21 cellular contexts compared by ENCODE assay signal in the genomic region with DNA sequence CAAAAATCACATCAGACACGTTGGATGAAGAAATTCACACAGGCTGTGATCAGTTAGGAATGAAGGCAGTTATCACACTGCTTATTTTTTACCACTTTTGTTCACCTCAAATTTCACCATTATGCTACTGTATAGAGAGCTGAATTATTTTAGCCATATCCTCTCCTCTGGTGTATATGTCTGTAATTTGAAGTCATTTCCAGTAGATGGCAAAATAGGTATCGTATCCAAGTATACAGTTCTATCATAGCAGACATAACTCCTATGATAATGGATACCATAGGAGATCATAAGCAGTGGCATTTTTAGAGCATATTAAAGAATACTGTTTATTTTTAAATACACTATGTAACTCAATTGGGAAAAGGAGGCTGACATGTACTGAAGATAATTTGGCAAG.
DNase-seq lines count a peak whose midpoint lies in the region; ATAC-seq and TF ChIP-seq lines count a peak whose summit lies in the region.
"Had no signal": no experiment of that assay in that cellular context is flagged by ENCODE, and none has a peak within 500 bp of the region (broad histone marks: within the 10 kb centered on the region; RNA-seq: fewer than 3 reads in every experiment).

No MANE protein-coding gene starts in this region.

- H3K27me3 ChIP-seq in SK-N-SH (ENCODE audit: insufficient read depth): no peaks in the 10 kb centered on the region
- no peaks in the 10 kb centered on the region for H3K27me3 ChIP-seq in Loucy (ENCODE audit: insufficient read depth, low read length, poor library complexity, severe bottlenecking)
- no peaks in the 10 kb centered on the region for H3K27me3 ChIP-seq in HAP-1 (ENCODE audit: low read depth)
- H3K27me3 ChIP-seq: heart left ventricle, SJSA1, thyroid gland had no signal

- H3F3A ChIP-seq in SK-N-SH (replicated peaks; ENCODE audit: insufficient read depth) (no peaks in the 10 kb centered on the region), Loucy (ENCODE audit: low read depth) (no peaks in the 10 kb centered on the region)

- H3K27ac ChIP-seq in SK-N-SH (ENCODE audit: low read depth in 2 of 2, low read length in 1 of 2): no peak overlapping the region
- H3K27ac ChIP-seq: heart left ventricle, SJSA1, thyroid gland had no signal

- in situ Hi-C loops in HAP-1 (cut with MboI; ENCODE audit: low sequenced_read_pairs): no loop called here

- CTCF ChIA-PET in SK-N-SH (lab: Yijun Ruan, JAX): interaction anchor here (0.6 to 2.7 kb wide), 5 partner anchors 9 to 357 kb away, joined by 3 to 16 read pairs (median 3); no protein-coding TSS in a partner anchor
- CTCF ChIA-PET in activated CD4-positive, alpha-beta T cell treated with anti-CD3 and anti-CD28 coated beads for 36 hours (lab: Charles Lee): no interaction called here

- H2AFZ ChIP-seq in SK-N-SH (ENCODE audit: low read depth): no peak overlapping the region
- H2AFZ ChIP-seq in Loucy (ENCODE audit: low read length): no peak overlapping the region

- H3K4me1 ChIP-seq in SK-N-SH (ENCODE audit: control insufficient read depth in 1 of 2, insufficient read depth in 2 of 2, low read depth in 1 of 2, low read length in 1 of 2) (no peaks in the 10 kb centered on the region; a peak in 1 of 4 replicates), Loucy (ENCODE audit: insufficient read depth, low read length, poor library complexity, severe bottlenecking) (no peaks in the 10 kb centered on the region), HAP-1 (no peaks in the 10 kb centered on the region)
- H3K4me1 ChIP-seq: heart left ventricle, SJSA1, thyroid gland had no signal

- TF ChIP-seq CTCF in SK-N-SH (IDR thresholded peaks at IDR 0.05) (no peak), Loucy (conservative IDR thresholded peaks at IDR 0.05; ENCODE audit: low read length) (peak; percentile 26; the same call in 1 of the 2 replicates)

- ATAC-seq in SK-N-SH treated with all-trans-retinoic acid at 6 μM for 48 hours (no peak), GM18873 (IDR thresholded peaks at IDR 0.05; ENCODE audit: low FRiP score, unreplicated experiment) (no peak), GM21526 (IDR thresholded peaks at IDR 0.05; ENCODE audit: low FRiP score, unreplicated experiment) (no peak)
- no peak for ATAC-seq in activated CD4-positive, alpha-beta T cell treated with anti-CD3 and anti-CD28 coated beads for 36 hours
- ATAC-seq: esophagus mucosa, heart left ventricle had no signal

- peaks cover 4% of the 10 kb centered on the region for H3K9me3 Mint-ChIP-seq in activated CD4-positive, alpha-beta T cell treated with anti-CD3 and anti-CD28 coated beads for 36 hours (ENCODE audit: low read depth)
- H3K9me3 Mint-ChIP-seq: dendritic cell treated with granulocyte-macrophage colony-stimulating factor and Interleukin-4, amounts not matched to agents 40 ng/mL and 50 ng/mL, for 4 days had no signal

- H3K9ac ChIP-seq in SK-N-SH (no peak overlapping the region), Loucy (ENCODE audit: low read depth, low read length, poor library complexity, severe bottlenecking) (no peak overlapping the region)

- H3K9me3 ChIP-seq in SK-N-SH (0 out of 2 replicates have a peak, but pooled peaks cover 4% of the 10 kb centered on the region), Loucy (ENCODE audit: insufficient read depth, low read depth, low read length) (no peaks in the 10 kb centered on the region), HAP-1 (no peaks in the 10 kb centered on the region)
- H3K9me3 ChIP-seq: heart left ventricle, SJSA1, thyroid gland had no signal

- POLR2A ChIA-PET in SK-N-SH (lab: Yijun Ruan, JAX): no interaction called here
- POLR2A ChIA-PET in activated CD4-positive, alpha-beta T cell treated with anti-CD3 and anti-CD28 coated beads for 36 hours (lab: Charles Lee): no interaction called here

- H3K27me3 Mint-ChIP-seq in activated CD4-positive, alpha-beta T cell treated with anti-CD3 and anti-CD28 coated beads for 36 hours: no peaks in the 10 kb centered on the region
- H3K27me3 Mint-ChIP-seq: dendritic cell treated with granulocyte-macrophage colony-stimulating factor and Interleukin-4, amounts not matched to agents 40 ng/mL and 50 ng/mL, for 4 days had no signal

- H4K20me1 ChIP-seq in SK-N-SH (ENCODE audit: insufficient read depth): no peaks in the 10 kb centered on the region
- H4K20me1 ChIP-seq in Loucy (ENCODE audit: insufficient read depth, low read length, poor library complexity, severe bottlenecking): no peaks in the 10 kb centered on the region

- H3K27ac Mint-ChIP-seq in activated CD4-positive, alpha-beta T cell treated with anti-CD3 and anti-CD28 coated beads for 36 hours: no peak overlapping the region
- H3K27ac Mint-ChIP-seq: dendritic cell treated with granulocyte-macrophage colony-stimulating factor and Interleukin-4, amounts not matched to agents 40 ng/mL and 50 ng/mL, for 4 days had no signal

- H3K4me1 Mint-ChIP-seq in activated CD4-positive, alpha-beta T cell treated with anti-CD3 and anti-CD28 coated beads for 36 hours: no peaks in the 10 kb centered on the region

- WGBS in SK-N-SH (ENCODE audit: low lambda C conversion rate): 30% methylated on average over 2 of the region's 2 CpGs

- H3K79me2 ChIP-seq in SK-N-SH (ENCODE audit: insufficient read depth) (no peaks in the 10 kb centered on the region), Loucy (ENCODE audit: insufficient read depth, low read length) (no peaks in the 10 kb centered on the region)

- TF ChIP-seq EP300 in SK-N-SH (IDR thresholded peaks at IDR 0.05; ENCODE audit: borderline replicate concordance in 1 of 2, low read depth in 1 of 2, low read length in 1 of 2): no peak

- intact Hi-C loops in activated CD4-positive, alpha-beta T cell treated with anti-CD3 and anti-CD28 coated beads for 36 hours (cut with DNase I, micrococcal nuclease): no loop called here

- H3K36me3 ChIP-seq in SK-N-SH (replicated peaks in 1 of 2; ENCODE audit: control insufficient read depth in 1 of 2, insufficient read depth in 2 of 2, low read length in 1 of 2) (no peaks in the 10 kb centered on the region), Loucy (ENCODE audit: insufficient read depth, low read length) (no peaks in the 10 kb centered on the region), HAP-1 (replicated peaks) (no peaks in the 10 kb centered on the region)
- H3K36me3 ChIP-seq: heart left ventricle, SJSA1, thyroid gland had no signal

- H3K4me2 ChIP-seq in SK-N-SH (no peak overlapping the region), Loucy (ENCODE audit: low read depth, low read length, poor library complexity, severe bottlenecking) (no peak overlapping the region)

- H3K36me3 Mint-ChIP-seq in activated CD4-positive, alpha-beta T cell treated with anti-CD3 and anti-CD28 coated beads for 36 hours (ENCODE audit: low read depth): no peaks in the 10 kb centered on the region

- TF ChIP-seq RAD21 in SK-N-SH (IDR thresholded peaks at IDR 0.05; ENCODE audit: low read length): peak; percentile 64

- H3K4me3 ChIP-seq in SK-N-SH (ENCODE audit: low read depth in 2 of 2, low read length in 1 of 2) (no peak overlapping the region), Loucy (ENCODE audit: low read length, poor library complexity, severe bottlenecking) (no peak overlapping the region), HAP-1 (no peak overlapping the region)
- H3K4me3 ChIP-seq: heart left ventricle, SJSA1, thyroid gland had no signal

- DNase-seq in SK-N-SH (peak; percentile 5), SW480 (ENCODE audit: low spot score) (peak; percentile 33), HAP-1 (ENCODE audit: low spot score in 2 of 2) (no peak)
- DNase-seq in activated CD4-positive, alpha-beta T cell treated with anti-CD3 and anti-CD28 coated beads for 36 hours: no peak
- DNase-seq: activated gamma-delta T cell; DMS153; H7; heart left ventricle; midbrain; NCI-H1436 treated with DMSO at 0.1 percent for 48 hours; NCI-H774; nucleus accumbens; stimulated activated CD4-positive, alpha-beta T cell treated with anti-CD3 and anti-CD28 coated beads, Interleukin-4, amount 100 ng/mL, for 1 hour; thyroid gland had no signal

- H3K4me3 Mint-ChIP-seq in activated CD4-positive, alpha-beta T cell treated with anti-CD3 and anti-CD28 coated beads for 36 hours: no peak overlapping the region
- H3K4me3 Mint-ChIP-seq: dendritic cell treated with granulocyte-macrophage colony-stimulating factor and Interleukin-4, amounts not matched to agents 40 ng/mL and 50 ng/mL, for 4 days had no signal

- H3K9me2 ChIP-seq in SK-N-SH (no peaks in the 10 kb centered on the region), Loucy (replicated peaks; ENCODE audit: low read depth, low read length) (no peaks in the 10 kb centered on the region)

TF ChIP-seq in SK-N-SH, 30 proteins besides CTCF, POLR2A, EP300 and RAD21 (continues in another document):
- TF ChIP-seq MAX (IDR thresholded peaks at IDR 0.05; ENCODE audit: low read depth): no peak
- no peak for TF ChIP-seq USF2 (IDR thresholded peaks at IDR 0.05; ENCODE audit: borderline replicate concordance, low read depth, low read length)
- no peak for TF ChIP-seq RXRA (IDR thresholded peaks at IDR 0.05; ENCODE audit: borderline replicate concordance, low read depth)

TF ChIP-seq in SK-N-SH treated with all-trans-retinoic acid at 6 μM for 48 hours, 23 proteins besides CTCF, POLR2A, EP300 and RAD21 (continues in another document):
- no peak for TF ChIP-seq PATZ1 (CRISPR knock-in tag; IDR thresholded peaks at IDR 0.05; ENCODE audit: borderline replicate concordance)
- no peak for TF ChIP-seq ZNF70 (CRISPR knock-in tag; IDR thresholded peaks at IDR 0.05)
- TF ChIP-seq BACH2 (CRISPR knock-in tag; IDR thresholded peaks at IDR 0.05; ENCODE audit: borderline replicate concordance): no peak
- TF ChIP-seq ZFP30 (CRISPR knock-in tag; IDR thresholded peaks at IDR 0.05): no peak
- TF ChIP-seq ARNTL (CRISPR knock-in tag; IDR thresholded peaks at IDR 0.05; ENCODE audit: borderline replicate concordance, low read depth): no peak
- TF ChIP-seq SNAI2 (CRISPR knock-in tag; IDR thresholded peaks at IDR 0.05): no peak
- no peak for TF ChIP-seq GLIS3 (CRISPR knock-in tag; IDR thresholded peaks at IDR 0.05)
- TF ChIP-seq ZNF565 (CRISPR knock-in tag; conservative IDR thresholded peaks at IDR 0.05; ENCODE audit: low read depth): no peak
- no peak for TF ChIP-seq ZFP3 (CRISPR knock-in tag; IDR thresholded peaks at IDR 0.05)

Comparison
In these comparisons a context has a peak if more than half of its experiments do, and no peak if none do; other contexts are left out.
1. DNase-seq: peak in SK-N-SH (single experiment) and SW480 (single experiment); none in activated CD4-positive, alpha-beta T cell treated with anti-CD3 and anti-CD28 coated beads for 36 hours (single experiment) and HAP-1 (0 of 2).